Comparison of ENCODE assay signal across 1 cellular context in genomic region chr17:40038882-40039513, GRCh38.
TF ChIP-seq lines count a peak whose summit lies in the region.

No MANE protein-coding gene starts in this region.

TF ChIP-seq in GM12878, 131 proteins besides CTCF, POLR2A, EP300 and RAD21:
- no peak for TF ChIP-seq GABPA (IDR thresholded peaks at IDR 0.05; ENCODE audit: low read depth)
- no peak for TF ChIP-seq CHD2 (IDR thresholded peaks at IDR 0.05; ENCODE audit: borderline replicate concordance, low read depth, low read length)
- no peak for TF ChIP-seq ZNF217 (IDR thresholded peaks at IDR 0.05)
- no peak for TF ChIP-seq NBN (IDR thresholded peaks at IDR 0.05)
- no peak for TF ChIP-seq SREBF1 (IDR thresholded peaks at IDR 0.05; ENCODE audit: low read length)
- no peak for TF ChIP-seq PAX8 (IDR thresholded peaks at IDR 0.05)
- TF ChIP-seq SPI1 (IDR thresholded peaks at IDR 0.05; ENCODE audit: borderline replicate concordance, insufficient read depth, low read depth, low read length), result no peak
- no peak for TF ChIP-seq ZNF687 (IDR thresholded peaks at IDR 0.05)
- no peak for TF ChIP-seq BCLAF1 (IDR thresholded peaks at IDR 0.05)
- TF ChIP-seq SUZ12 (IDR thresholded peaks at IDR 0.05; ENCODE audit: unreplicated experiment), result no peak
- TF ChIP-seq SRF (IDR thresholded peaks at IDR 0.05; ENCODE audit: low read depth in 2 of 2, low read length in 2 of 2), result no peak
- TF ChIP-seq RUNX3 (IDR thresholded peaks at IDR 0.05; ENCODE audit: low read length), result no peak
- no peak for TF ChIP-seq RBBP5 (conservative IDR thresholded peaks at IDR 0.05)
- no peak for TF ChIP-seq ZBTB11 (CRISPR knock-in tag; IDR thresholded peaks at IDR 0.05)
